In genomic region chr7:97819161-97819560, GRCh38 we compare ENCODE assay signal across 15 cellular contexts. TPM values are rescaled to one million over a fixed set of nuclear protein-coding genes. Genes with fewer than 3 reads are reported as not detected.
DNase-seq lines count a peak whose midpoint lies in the region; TF ChIP-seq lines count a peak whose summit lies in the region.
"Had no signal": no experiment of that assay in that cellular context is flagged by ENCODE, and none has a peak within 500 bp of the region (broad histone marks: within the 10 kb centered on the region; RNA-seq: fewer than 3 reads in every experiment).

No MANE protein-coding gene starts in this region.

- no peaks in the 10 kb centered on the region for H3K79me2 ChIP-seq in H9 (ENCODE audit: insufficient read depth, low read length)

- H3K4me1 Mint-ChIP-seq in H9 = peaks cover 7 to 8% of the 10 kb centered on the region in 2 experiments
- H3K4me1 Mint-ChIP-seq: T-helper 17 cell had no signal

- DNase-seq in DMS 273 (lab: John Stamatoyannopoulos, UW; ENCODE audit: unreplicated experiment) (peak; percentile 33), H9 (no peak), NCI-H748 treated with DMSO at 0.1 percent for 48 hours (lab: John Stamatoyannopoulos, UW) (peak; percentile 53), epithelial cell of esophagus (ENCODE audit: low read depth) (peak; percentile 4), cerebellar nuclear complex (lab: John Stamatoyannopoulos, UW) (no peak), transverse colon (no peak), COLO829 (ENCODE audit: low spot score) (no peak)
- DNase-seq: activated CD4-positive, alpha-beta T cell treated with anti-CD3 and anti-CD28 coated beads for 1 hour; activated T-cell treated with anti-CD3 and anti-CD28 coated beads, Interleukin-2, amount 50 U/mL, for 24 hours; adrenal gland; CD4-positive, alpha-beta T cell; Karpas-422; T-helper 17 cell had no signal

- H4K5ac ChIP-seq in H9 (ENCODE audit: insufficient read length, low read depth, low read length) = no peak overlapping the region

- H4K91ac ChIP-seq in H9 (ENCODE audit: insufficient read length, low read depth, low read length) = no peak overlapping the region

- in situ Hi-C loops in transverse colon (cut with MboI; ENCODE audit: low pct_ligation_motif_present in 1 of 4, low pct_unique_long_range_greater_than_20kb in 1 of 4, low sequenced_read_pairs in 3 of 4) = no loop called here

- H3K4ac ChIP-seq in H9 (ENCODE audit: low read depth, low read length) = no peak overlapping the region

- H3K4me1 ChIP-seq in H9 (ENCODE audit: insufficient read depth, low read length) = peaks cover 2% of the 10 kb centered on the region; the same call in 1 of the 2 replicates
- no peaks in the 10 kb centered on the region for H3K4me1 ChIP-seq in transverse colon
- H3K4me1 ChIP-seq: adrenal gland had no signal

- H3K27me3 ChIP-seq in H9 (ENCODE audit: insufficient read depth, low read length) (no peaks in the 10 kb centered on the region), transverse colon (no peaks in the 10 kb centered on the region)
- H3K27me3 ChIP-seq: adrenal gland had no signal

- peaks cover 0 to 3% of the 10 kb centered on the region in 2 experiments; a peak in 3 of 5 replicates for H3K9me3 Mint-ChIP-seq in H9
- H3K9me3 Mint-ChIP-seq: activated T-cell treated with anti-CD3 and anti-CD28 coated beads, Interleukin-2, amount 50 U/mL, for 24 hours; CD4-positive, alpha-beta T cell had no signal

- H3K9me3 ChIP-seq in H9 (ENCODE audit: control insufficient read depth, low read depth, low read length) (no peaks in the 10 kb centered on the region), transverse colon (no peaks in the 10 kb centered on the region)
- H3K9me3 ChIP-seq: adrenal gland had no signal

- no peak overlapping the region for H3T11ph ChIP-seq in H9 (ENCODE audit: low read length)

- no peak overlapping the region for H2BK12ac ChIP-seq in H9 (ENCODE audit: insufficient read length, low read depth, low read length)

- H3K27ac ChIP-seq in H9 (ENCODE audit: insufficient read length, low read depth, low read length) (no peak overlapping the region), transverse colon (no peak overlapping the region)
- H3K27ac ChIP-seq: adrenal gland, coronary artery had no signal

- no peak overlapping the region for H3K23ac ChIP-seq in H9 (ENCODE audit: insufficient read length, low read depth, low read length)

- H3K4me3 ChIP-seq in epithelial cell of esophagus (ENCODE audit: low read length) (no peak overlapping the region), transverse colon (no peak overlapping the region)
- H3K4me3 ChIP-seq: adrenal gland, coronary artery, lung had no signal

- H3K4me2 ChIP-seq in H9 (ENCODE audit: insufficient read depth, insufficient read length, low read length) = no peak overlapping the region

- H3K27me3 Mint-ChIP-seq in H9 (ENCODE audit: low read depth) = peaks cover 4% of the 10 kb centered on the region
- H3K27me3 Mint-ChIP-seq: activated T-cell treated with anti-CD3 and anti-CD28 coated beads, Interleukin-2, amount 50 U/mL, for 24 hours; CD4-positive, alpha-beta T cell had no signal

- H3K36me3 Mint-ChIP-seq in H9 (ENCODE audit: insufficient read depth in 1 of 3, low read depth in 3 of 3) = no peaks in the 10 kb centered on the region

- H3K36me3 ChIP-seq in transverse colon = no peaks in the 10 kb centered on the region
- H3K36me3 ChIP-seq: adrenal gland had no signal

- no peak overlapping the region for H3K9ac ChIP-seq in H9 (ENCODE audit: extremely low read depth, insufficient read length, low read length)

- TF ChIP-seq CTCF in H9 (conservative IDR thresholded peaks at IDR 0.05) (peak; percentile 54; the same call in 2 of the 3 replicates), epithelial cell of esophagus (IDR thresholded peaks at IDR 0.05; ENCODE audit: insufficient read depth, low read depth, low read length, missing control alignments) (no peak), transverse colon (IDR thresholded peaks at IDR 0.05) (peak in 2 of 5 experiments; percentile 12 to 15)

- no peak overlapping the region for H4K8ac ChIP-seq in H9 (replicated peaks; ENCODE audit: insufficient read length, low read depth, low read length)

- no peak overlapping the region for H2BK5ac ChIP-seq in H9 (ENCODE audit: insufficient read length, low read length)

- H3K23me2 ChIP-seq in H9 (ENCODE audit: insufficient read length, low read depth, low read length, poor library complexity, severe bottlenecking) = no peaks in the 10 kb centered on the region

- H3K4me3 Mint-ChIP-seq in H9 = no peak overlapping the region
- H3K4me3 Mint-ChIP-seq: activated T-cell treated with anti-CD3 and anti-CD28 coated beads, Interleukin-2, amount 50 U/mL, for 24 hours; CD4-positive, alpha-beta T cell; T-helper 17 cell had no signal

- no peaks in the 10 kb centered on the region for H3K79me1 ChIP-seq in H9 (ENCODE audit: insufficient read depth, low read depth, low read length, poor library complexity, severe bottlenecking)

- no peak overlapping the region for H3K14ac ChIP-seq in H9 (ENCODE audit: insufficient read depth, low read length)

- H3K56ac ChIP-seq in H9 (ENCODE audit: insufficient read length, low read depth, low read length) = no peak overlapping the region

- no peak overlapping the region for H2BK15ac ChIP-seq in H9 (ENCODE audit: low read depth, low read length)

- H4K20me1 ChIP-seq in H9 (ENCODE audit: control insufficient read depth, insufficient read depth, insufficient read length) = no peaks in the 10 kb centered on the region

- H2BK120ac ChIP-seq in H9 (ENCODE audit: low read depth, low read length, poor library complexity, severe bottlenecking) = no peak overlapping the region

- no peak overlapping the region for H3K18ac ChIP-seq in H9 (ENCODE audit: insufficient read length, low read depth, low read length)

- H2AK5ac ChIP-seq in H9 (ENCODE audit: insufficient read length, low read length) = no peak overlapping the region

- H2AFZ ChIP-seq in H9 (ENCODE audit: low read length) = no peak overlapping the region

- no peak overlapping the region for H3K27ac Mint-ChIP-seq in H9
- H3K27ac Mint-ChIP-seq: activated T-cell treated with anti-CD3 and anti-CD28 coated beads, Interleukin-2, amount 50 U/mL, for 24 hours; CD4-positive, alpha-beta T cell; T-helper 17 cell had no signal

- H2BK20ac ChIP-seq in H9 (ENCODE audit: low read depth, low read length, poor library complexity, severe bottlenecking) = no peak overlapping the region

- TF ChIP-seq POLR2A in transverse colon (IDR thresholded peaks at IDR 0.05) = no peak

- TF ChIP-seq EP300 in transverse colon (IDR thresholded peaks at IDR 0.05; ENCODE audit: low read depth) = no peak

- intact Hi-C loops in transverse colon (cut with DNase I; ENCODE audit: low total_unique reads) = no loop called here

RNA-seq across cellular contexts. Expression of gene ASNS, which starts 53.0 kb away (rescaled TPM):
- total RNA-seq in H9 (2021) (85.1 and 95.1 TPM in 2 replicates), transverse colon (10 to 100 TPM in 2 of 4 donors, 1 to 10 TPM in 2; 4.9 to 38.6 (median 18.3) TPM)

Comparison
In these comparisons a context has a peak if more than half of its experiments do, and no peak if none do; other contexts are left out.
1. DNase-seq: peak in DMS 273 (single experiment), NCI-H748 treated with DMSO at 0.1 percent for 48 hours (single experiment) and epithelial cell of esophagus (single experiment); none in H9 (single experiment), cerebellar nuclear complex (0 of 2), transverse colon (single experiment) and COLO829 (single experiment).